ENCODE assay signal across 1 cellular context in the genomic region with DNA sequence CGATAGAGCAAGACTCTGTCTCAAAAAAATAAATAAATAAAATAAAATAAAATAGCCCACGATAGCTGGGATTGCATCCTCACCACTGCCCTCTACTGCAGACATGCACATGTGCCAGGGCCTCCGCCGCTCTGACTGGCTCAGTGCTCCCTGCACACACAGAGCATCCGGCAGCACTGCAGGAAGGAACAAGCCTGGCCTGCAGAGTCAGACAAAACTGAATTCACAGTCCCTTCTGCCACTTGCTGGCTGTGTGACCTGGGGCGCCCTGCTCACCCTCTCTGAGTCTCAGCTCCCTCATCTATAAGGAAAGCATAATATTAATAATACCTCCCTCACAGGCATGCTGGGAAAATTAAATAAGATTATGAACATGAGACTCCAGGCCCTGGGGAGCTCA.
TF ChIP-seq lines count a peak whose summit lies in the region.

No MANE protein-coding gene starts in this region.

TF ChIP-seq in GM23338, 12 proteins besides CTCF, POLR2A, EP300 and RAD21:
- TF ChIP-seq, protein P1, sequence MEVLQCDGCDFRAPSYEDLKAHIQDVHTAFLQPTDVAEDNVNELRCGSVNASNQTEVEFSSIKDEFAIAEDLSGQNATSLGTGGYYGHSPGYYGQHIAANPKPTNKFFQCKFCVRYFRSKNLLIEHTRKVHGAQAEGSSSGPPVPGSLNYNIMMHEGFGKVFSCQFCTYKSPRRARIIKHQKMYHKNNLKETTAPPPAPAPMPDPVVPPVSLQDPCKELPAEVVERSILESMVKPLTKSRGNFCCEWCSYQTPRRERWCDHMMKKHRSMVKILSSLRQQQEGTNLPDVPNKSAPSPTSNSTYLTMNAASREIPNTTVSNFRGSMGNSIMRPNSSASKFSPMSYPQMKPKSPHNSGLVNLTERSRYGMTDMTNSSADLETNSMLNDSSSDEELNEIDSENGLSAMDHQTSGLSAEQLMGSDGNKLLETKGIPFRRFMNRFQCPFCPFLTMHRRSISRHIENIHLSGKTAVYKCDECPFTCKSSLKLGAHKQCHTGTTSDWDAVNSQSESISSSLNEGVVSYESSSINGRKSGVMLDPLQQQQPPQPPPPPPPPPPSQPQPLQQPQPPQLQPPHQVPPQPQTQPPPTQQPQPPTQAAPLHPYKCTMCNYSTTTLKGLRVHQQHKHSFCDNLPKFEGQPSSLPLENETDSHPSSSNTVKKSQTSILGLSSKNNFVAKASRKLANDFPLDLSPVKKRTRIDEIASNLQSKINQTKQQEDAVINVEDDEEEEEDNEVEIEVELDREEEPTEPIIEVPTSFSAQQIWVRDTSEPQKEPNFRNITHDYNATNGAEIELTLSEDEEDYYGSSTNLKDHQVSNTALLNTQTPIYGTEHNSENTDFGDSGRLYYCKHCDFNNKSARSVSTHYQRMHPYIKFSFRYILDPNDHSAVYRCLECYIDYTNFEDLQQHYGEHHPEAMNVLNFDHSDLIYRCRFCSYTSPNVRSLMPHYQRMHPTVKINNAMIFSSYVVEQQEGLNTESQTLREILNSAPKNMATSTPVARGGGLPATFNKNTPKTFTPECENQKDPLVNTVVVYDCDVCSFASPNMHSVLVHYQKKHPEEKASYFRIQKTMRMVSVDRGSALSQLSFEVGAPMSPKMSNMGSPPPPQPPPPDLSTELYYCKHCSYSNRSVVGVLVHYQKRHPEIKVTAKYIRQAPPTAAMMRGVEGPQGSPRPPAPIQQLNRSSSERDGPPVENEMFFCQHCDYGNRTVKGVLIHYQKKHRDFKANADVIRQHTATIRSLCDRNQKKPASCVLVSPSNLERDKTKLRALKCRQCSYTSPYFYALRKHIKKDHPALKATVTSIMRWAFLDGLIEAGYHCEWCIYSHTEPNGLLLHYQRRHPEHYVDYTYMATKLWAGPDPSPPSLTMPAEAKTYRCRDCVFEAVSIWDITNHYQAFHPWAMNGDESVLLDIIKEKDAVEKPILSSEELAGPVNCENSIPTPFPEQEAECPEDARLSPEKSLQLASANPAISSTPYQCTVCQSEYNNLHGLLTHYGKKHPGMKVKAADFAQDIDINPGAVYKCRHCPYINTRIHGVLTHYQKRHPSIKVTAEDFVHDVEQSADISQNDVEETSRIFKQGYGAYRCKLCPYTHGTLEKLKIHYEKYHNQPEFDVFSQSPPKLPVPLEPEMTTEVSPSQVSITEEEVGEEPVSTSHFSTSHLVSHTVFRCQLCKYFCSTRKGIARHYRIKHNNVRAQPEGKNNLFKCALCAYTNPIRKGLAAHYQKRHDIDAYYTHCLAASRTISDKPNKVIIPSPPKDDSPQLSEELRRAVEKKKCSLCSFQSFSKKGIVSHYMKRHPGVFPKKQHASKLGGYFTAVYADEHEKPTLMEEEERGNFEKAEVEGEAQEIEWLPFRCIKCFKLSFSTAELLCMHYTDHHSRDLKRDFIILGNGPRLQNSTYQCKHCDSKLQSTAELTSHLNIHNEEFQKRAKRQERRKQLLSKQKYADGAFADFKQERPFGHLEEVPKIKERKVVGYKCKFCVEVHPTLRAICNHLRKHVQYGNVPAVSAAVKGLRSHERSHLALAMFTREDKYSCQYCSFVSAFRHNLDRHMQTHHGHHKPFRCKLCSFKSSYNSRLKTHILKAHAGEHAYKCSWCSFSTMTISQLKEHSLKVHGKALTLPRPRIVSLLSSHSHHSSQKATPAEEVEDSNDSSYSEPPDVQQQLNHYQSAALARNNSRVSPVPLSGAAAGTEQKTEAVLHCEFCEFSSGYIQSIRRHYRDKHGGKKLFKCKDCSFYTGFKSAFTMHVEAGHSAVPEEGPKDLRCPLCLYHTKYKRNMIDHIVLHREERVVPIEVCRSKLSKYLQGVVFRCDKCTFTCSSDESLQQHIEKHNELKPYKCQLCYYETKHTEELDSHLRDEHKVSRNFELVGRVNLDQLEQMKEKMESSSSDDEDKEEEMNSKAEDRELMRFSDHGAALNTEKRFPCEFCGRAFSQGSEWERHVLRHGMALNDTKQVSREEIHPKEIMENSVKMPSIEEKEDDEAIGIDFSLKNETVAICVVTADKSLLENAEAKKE (CRISPR knock-in tag; IDR thresholded peaks at IDR 0.05), result no peak
- TF ChIP-seq ZNF331 (CRISPR knock-in tag; IDR thresholded peaks at IDR 0.05; ENCODE audit: low read depth), result no peak
- TF ChIP-seq, protein P2, sequence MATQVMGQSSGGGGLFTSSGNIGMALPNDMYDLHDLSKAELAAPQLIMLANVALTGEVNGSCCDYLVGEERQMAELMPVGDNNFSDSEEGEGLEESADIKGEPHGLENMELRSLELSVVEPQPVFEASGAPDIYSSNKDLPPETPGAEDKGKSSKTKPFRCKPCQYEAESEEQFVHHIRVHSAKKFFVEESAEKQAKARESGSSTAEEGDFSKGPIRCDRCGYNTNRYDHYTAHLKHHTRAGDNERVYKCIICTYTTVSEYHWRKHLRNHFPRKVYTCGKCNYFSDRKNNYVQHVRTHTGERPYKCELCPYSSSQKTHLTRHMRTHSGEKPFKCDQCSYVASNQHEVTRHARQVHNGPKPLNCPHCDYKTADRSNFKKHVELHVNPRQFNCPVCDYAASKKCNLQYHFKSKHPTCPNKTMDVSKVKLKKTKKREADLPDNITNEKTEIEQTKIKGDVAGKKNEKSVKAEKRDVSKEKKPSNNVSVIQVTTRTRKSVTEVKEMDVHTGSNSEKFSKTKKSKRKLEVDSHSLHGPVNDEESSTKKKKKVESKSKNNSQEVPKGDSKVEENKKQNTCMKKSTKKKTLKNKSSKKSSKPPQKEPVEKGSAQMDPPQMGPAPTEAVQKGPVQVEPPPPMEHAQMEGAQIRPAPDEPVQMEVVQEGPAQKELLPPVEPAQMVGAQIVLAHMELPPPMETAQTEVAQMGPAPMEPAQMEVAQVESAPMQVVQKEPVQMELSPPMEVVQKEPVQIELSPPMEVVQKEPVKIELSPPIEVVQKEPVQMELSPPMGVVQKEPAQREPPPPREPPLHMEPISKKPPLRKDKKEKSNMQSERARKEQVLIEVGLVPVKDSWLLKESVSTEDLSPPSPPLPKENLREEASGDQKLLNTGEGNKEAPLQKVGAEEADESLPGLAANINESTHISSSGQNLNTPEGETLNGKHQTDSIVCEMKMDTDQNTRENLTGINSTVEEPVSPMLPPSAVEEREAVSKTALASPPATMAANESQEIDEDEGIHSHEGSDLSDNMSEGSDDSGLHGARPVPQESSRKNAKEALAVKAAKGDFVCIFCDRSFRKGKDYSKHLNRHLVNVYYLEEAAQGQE (IDR thresholded peaks at IDR 0.05; ENCODE audit: unreplicated experiment), result no peak
- no peak for TF ChIP-seq NANOG (IDR thresholded peaks at IDR 0.05; ENCODE audit: borderline replicate concordance)
- TF ChIP-seq EZH2 (IDR thresholded peaks at IDR 0.05; ENCODE audit: low read depth, unreplicated experiment), result no peak
- no peak for TF ChIP-seq STAT1 (IDR thresholded peaks at IDR 0.05; ENCODE audit: unreplicated experiment)
- TF ChIP-seq POLR2AphosphoS5 (IDR thresholded peaks at IDR 0.05; ENCODE audit: low read depth), result no peak
- TF ChIP-seq ZNF114 (CRISPR knock-in tag; IDR thresholded peaks at IDR 0.05), result no peak
- TF ChIP-seq, protein P3, sequence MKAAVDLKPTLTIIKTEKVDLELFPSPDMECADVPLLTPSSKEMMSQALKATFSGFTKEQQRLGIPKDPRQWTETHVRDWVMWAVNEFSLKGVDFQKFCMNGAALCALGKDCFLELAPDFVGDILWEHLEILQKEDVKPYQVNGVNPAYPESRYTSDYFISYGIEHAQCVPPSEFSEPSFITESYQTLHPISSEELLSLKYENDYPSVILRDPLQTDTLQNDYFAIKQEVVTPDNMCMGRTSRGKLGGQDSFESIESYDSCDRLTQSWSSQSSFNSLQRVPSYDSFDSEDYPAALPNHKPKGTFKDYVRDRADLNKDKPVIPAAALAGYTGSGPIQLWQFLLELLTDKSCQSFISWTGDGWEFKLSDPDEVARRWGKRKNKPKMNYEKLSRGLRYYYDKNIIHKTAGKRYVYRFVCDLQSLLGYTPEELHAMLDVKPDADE (IDR thresholded peaks at IDR 0.05), result no peak
- TF ChIP-seq JUNB (IDR thresholded peaks at IDR 0.05; ENCODE audit: unreplicated experiment), result no peak
- TF ChIP-seq EZH2phosphoT487 (IDR thresholded peaks at IDR 0.05; ENCODE audit: unreplicated experiment), result no peak
- no peak for TF ChIP-seq CREB1 (CRISPR knock-in tag; IDR thresholded peaks at IDR 0.05; ENCODE audit: low read depth)
TF ChIP-seq in GM23338: peak in this region for 0.
